In genomic region chr1:155504207-155504606, GRCh38 we compare ENCODE assay signal across 1 cellular context.
TF ChIP-seq lines count a peak whose summit lies in the region.

No MANE protein-coding gene starts in this region.

TF ChIP-seq in H1, 55 proteins besides CTCF, POLR2A, EP300 and RAD21 (continued from another document):
- TF ChIP-seq USF2 (IDR thresholded peaks at IDR 0.05; ENCODE audit: low read length) (no peak), E2F6 (IDR thresholded peaks at IDR 0.05) (no peak), EZH2 (IDR thresholded peaks at IDR 0.05; ENCODE audit: low read depth, low read length, severe bottlenecking) (no peak), SP1 (IDR thresholded peaks at IDR 0.05; ENCODE audit: low read depth, low read length) (no peak), CTBP2 (IDR thresholded peaks at IDR 0.05; ENCODE audit: borderline replicate concordance, insufficient read depth, insufficient read length, low read length) (no peak), JUN (IDR thresholded peaks at IDR 0.05; ENCODE audit: low read depth, low read length) (no peak), CHD7 (IDR thresholded peaks at IDR 0.05; ENCODE audit: insufficient replicate concordance, low read length) (no peak), BRCA1 (IDR thresholded peaks at IDR 0.05; ENCODE audit: low read depth, low read length) (no peak), TCF12 (IDR thresholded peaks at IDR 0.05; ENCODE audit: low read depth, low read length) (no peak), NANOG (IDR thresholded peaks at IDR 0.05; ENCODE audit: insufficient read depth, low read depth, low read length, poor library complexity, severe bottlenecking) (no peak), TEAD4 (IDR thresholded peaks at IDR 0.05; ENCODE audit: low read depth, low read length) (no peak)
